ENCODE assay signal across 1 cellular context in genomic region chr12:51975196-51975595, GRCh38.
TF ChIP-seq lines count a peak whose summit lies in the region.

No MANE protein-coding gene starts in this region.

TF ChIP-seq in HepG2, 621 proteins besides CTCF, POLR2A, EP300 and RAD21:
- TF ChIP-seq ZBTB2 (CRISPR knock-in tag; IDR thresholded peaks at IDR 0.05; ENCODE audit: low read depth) = no peak
- no peak for TF ChIP-seq ZC3H13 (CRISPR knock-in tag; IDR thresholded peaks at IDR 0.05)
- TF ChIP-seq SALL1 (CRISPR knock-in tag; IDR thresholded peaks at IDR 0.05) = no peak
- TF ChIP-seq ZBTB1 (CRISPR knock-in tag; IDR thresholded peaks at IDR 0.05; ENCODE audit: borderline replicate concordance) = no peak
- TF ChIP-seq NR2F2 (IDR thresholded peaks at IDR 0.05; ENCODE audit: borderline replicate concordance, low read depth) = no peak
- 0 out of 2 replicates have a peak, but pooled peaks have one; percentile 4 for TF ChIP-seq ZNF446 (CRISPR knock-in tag; IDR thresholded peaks at IDR 0.05)
TF ChIP-seq in HepG2: peak in this region for 1.
